Comparison of ENCODE assay signal across 1 cellular context in the genomic region with DNA sequence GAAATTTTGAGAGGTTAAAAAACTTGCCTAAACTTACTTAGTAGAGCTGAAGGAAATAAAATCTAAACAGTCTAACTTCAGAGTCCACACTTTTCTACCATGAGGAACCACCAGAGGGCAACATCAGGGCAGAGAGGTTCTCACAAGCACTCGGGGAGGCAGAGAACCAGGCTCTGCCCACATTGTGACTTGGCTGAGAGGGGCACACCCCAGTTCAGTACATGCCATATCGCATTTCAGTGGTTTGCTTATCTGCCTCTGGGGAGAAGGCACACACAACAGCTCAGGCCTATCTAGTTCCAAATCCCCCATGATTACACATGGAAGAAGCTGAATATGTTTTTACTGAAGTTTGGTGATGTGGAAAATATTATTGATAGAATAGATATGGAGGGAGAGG.
TF ChIP-seq lines count a peak whose summit lies in the region.

No MANE protein-coding gene starts in this region.

TF ChIP-seq in WTC11, 78 proteins besides CTCF, POLR2A, EP300 and RAD21 (continued from another document):
- TF ChIP-seq, protein P1, sequence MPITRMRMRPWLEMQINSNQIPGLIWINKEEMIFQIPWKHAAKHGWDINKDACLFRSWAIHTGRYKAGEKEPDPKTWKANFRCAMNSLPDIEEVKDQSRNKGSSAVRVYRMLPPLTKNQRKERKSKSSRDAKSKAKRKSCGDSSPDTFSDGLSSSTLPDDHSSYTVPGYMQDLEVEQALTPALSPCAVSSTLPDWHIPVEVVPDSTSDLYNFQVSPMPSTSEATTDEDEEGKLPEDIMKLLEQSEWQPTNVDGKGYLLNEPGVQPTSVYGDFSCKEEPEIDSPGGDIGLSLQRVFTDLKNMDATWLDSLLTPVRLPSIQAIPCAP (CRISPR knock-in tag; IDR thresholded peaks at IDR 0.05), result no peak
- TF ChIP-seq, protein P2, sequence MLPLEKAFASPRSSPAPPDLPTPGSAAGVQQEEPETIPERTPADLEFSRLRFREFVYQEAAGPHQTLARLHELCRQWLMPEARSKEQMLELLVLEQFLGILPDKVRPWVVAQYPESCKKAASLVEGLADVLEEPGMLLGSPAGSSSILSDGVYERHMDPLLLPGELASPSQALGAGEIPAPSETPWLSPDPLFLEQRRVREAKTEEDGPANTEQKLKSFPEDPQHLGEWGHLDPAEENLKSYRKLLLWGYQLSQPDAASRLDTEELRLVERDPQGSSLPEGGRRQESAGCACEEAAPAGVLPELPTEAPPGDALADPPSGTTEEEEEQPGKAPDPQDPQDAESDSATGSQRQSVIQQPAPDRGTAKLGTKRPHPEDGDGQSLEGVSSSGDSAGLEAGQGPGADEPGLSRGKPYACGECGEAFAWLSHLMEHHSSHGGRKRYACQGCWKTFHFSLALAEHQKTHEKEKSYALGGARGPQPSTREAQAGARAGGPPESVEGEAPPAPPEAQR (CRISPR knock-in tag; IDR thresholded peaks at IDR 0.05), result no peak
- TF ChIP-seq NFATC4 (CRISPR knock-in tag; IDR thresholded peaks at IDR 0.05), result no peak
- TF ChIP-seq, protein P3, sequence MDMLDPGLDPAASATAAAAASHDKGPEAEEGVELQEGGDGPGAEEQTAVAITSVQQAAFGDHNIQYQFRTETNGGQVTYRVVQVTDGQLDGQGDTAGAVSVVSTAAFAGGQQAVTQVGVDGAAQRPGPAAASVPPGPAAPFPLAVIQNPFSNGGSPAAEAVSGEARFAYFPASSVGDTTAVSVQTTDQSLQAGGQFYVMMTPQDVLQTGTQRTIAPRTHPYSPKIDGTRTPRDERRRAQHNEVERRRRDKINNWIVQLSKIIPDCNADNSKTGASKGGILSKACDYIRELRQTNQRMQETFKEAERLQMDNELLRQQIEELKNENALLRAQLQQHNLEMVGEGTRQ (CRISPR knock-in tag; IDR thresholded peaks at IDR 0.05), result no peak
- TF ChIP-seq, protein P4, sequence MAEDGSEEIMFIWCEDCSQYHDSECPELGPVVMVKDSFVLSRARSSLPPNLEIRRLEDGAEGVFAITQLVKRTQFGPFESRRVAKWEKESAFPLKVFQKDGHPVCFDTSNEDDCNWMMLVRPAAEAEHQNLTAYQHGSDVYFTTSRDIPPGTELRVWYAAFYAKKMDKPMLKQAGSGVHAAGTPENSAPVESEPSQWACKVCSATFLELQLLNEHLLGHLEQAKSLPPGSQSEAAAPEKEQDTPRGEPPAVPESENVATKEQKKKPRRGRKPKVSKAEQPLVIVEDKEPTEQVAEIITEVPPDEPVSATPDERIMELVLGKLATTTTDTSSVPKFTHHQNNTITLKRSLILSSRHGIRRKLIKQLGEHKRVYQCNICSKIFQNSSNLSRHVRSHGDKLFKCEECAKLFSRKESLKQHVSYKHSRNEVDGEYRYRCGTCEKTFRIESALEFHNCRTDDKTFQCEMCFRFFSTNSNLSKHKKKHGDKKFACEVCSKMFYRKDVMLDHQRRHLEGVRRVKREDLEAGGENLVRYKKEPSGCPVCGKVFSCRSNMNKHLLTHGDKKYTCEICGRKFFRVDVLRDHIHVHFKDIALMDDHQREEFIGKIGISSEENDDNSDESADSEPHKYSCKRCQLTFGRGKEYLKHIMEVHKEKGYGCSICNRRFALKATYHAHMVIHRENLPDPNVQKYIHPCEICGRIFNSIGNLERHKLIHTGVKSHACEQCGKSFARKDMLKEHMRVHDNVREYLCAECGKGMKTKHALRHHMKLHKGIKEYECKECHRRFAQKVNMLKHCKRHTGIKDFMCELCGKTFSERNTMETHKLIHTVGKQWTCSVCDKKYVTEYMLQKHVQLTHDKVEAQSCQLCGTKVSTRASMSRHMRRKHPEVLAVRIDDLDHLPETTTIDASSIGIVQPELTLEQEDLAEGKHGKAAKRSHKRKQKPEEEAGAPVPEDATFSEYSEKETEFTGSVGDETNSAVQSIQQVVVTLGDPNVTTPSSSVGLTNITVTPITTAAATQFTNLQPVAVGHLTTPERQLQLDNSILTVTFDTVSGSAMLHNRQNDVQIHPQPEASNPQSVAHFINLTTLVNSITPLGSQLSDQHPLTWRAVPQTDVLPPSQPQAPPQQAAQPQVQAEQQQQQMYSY (CRISPR knock-in tag; IDR thresholded peaks at IDR 0.05), result no peak
- TF ChIP-seq, protein P5, sequence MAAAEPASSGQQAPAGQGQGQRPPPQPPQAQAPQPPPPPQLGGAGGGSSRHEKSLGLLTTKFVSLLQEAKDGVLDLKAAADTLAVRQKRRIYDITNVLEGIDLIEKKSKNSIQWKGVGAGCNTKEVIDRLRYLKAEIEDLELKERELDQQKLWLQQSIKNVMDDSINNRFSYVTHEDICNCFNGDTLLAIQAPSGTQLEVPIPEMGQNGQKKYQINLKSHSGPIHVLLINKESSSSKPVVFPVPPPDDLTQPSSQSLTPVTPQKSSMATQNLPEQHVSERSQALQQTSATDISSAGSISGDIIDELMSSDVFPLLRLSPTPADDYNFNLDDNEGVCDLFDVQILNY (CRISPR knock-in tag; IDR thresholded peaks at IDR 0.05), result no peak
- TF ChIP-seq ATF3 (CRISPR knock-in tag; conservative IDR thresholded peaks at IDR 0.05), result no peak
- TF ChIP-seq GABPB1 (CRISPR knock-in tag; IDR thresholded peaks at IDR 0.05), result no peak
- no peak for TF ChIP-seq NR1H2 (CRISPR knock-in tag; IDR thresholded peaks at IDR 0.05)
- TF ChIP-seq ATF6 (CRISPR knock-in tag; IDR thresholded peaks at IDR 0.05), result no peak
- TF ChIP-seq, protein P6, sequence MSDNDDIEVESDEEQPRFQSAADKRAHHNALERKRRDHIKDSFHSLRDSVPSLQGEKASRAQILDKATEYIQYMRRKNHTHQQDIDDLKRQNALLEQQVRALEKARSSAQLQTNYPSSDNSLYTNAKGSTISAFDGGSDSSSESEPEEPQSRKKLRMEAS (CRISPR knock-in tag; IDR thresholded peaks at IDR 0.05), result no peak
- no peak for TF ChIP-seq SP1 (CRISPR knock-in tag; conservative IDR thresholded peaks at IDR 0.05)
- TF ChIP-seq KAT7 (CRISPR knock-in tag; IDR thresholded peaks at IDR 0.05; ENCODE audit: borderline replicate concordance), result no peak
- TF ChIP-seq OVOL2 (CRISPR knock-in tag; IDR thresholded peaks at IDR 0.05; ENCODE audit: borderline replicate concordance), result no peak
- no peak for TF ChIP-seq CREM (CRISPR knock-in tag; IDR thresholded peaks at IDR 0.05)
- no peak for TF ChIP-seq ARID4B (CRISPR knock-in tag; IDR thresholded peaks at IDR 0.05; ENCODE audit: borderline replicate concordance)
- no peak for TF ChIP-seq NR2C2 (CRISPR knock-in tag; IDR thresholded peaks at IDR 0.05)
